In the genomic region with DNA sequence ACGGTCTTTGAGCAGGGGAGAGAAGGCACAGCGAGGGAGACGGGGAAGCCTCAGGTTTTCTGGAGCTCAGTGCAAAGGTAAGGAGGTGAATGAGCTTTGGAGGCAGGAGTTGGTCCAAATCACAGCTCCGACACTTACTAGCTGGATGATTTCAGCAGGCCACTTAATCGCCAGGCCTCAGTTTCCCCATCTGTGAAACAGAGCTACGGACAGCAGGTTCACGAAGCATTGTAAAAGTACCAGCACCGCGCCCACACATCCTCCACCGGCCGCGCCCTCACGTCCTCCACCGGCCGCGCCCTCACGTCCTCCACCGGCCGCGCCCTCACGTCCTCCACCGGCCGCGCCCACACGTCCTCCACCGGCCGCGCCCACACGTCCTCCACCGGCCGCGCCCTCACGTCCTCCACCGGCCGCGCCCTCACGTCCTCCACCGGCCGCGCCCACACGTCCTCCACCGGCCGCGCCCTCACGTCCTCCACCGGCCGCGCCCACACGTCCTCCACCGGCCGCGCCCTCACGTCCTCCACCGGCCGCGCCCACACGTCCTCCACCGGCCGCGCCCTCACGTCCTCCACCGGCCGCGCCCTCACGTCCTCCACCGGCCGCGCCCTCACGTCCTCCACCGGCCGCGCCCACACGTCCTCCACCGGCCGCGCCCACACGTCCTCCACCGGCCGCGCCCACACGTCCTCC, we compare ENCODE assay signal across 7 cellular contexts.
DNase-seq lines count a peak whose midpoint lies in the region; ATAC-seq and TF ChIP-seq lines count a peak whose summit lies in the region.
"Not testable (repeated sequence)": the region's sequence is repeated elsewhere in the genome, so short reads cannot be mapped to it uniquely, and the experiment has no call there.

No MANE protein-coding gene starts in this region.

- POLR2A ChIA-PET in activated naive CD8-positive, alpha-beta T cell treated with anti-CD3 and anti-CD28 coated beads, Interleukin-2, amount 10 ng/mL, durations not matched to agents 7 days and 5 days (lab: Charles Lee): interaction anchor here (0.6 to 1.5 kb wide), 2 partner anchors 17 to 20 kb away, joined by 3 to 4 read pairs; no protein-coding TSS in a partner anchor

- not testable (repeated sequence) for ATAC-seq in activated naive CD8-positive, alpha-beta T cell treated with anti-CD3 and anti-CD28 coated beads, Interleukin-2, amount 10 ng/mL, durations not matched to agents 7 days and 5 days (ENCODE audit: low read depth); left cardiac atrium

- peak overlapping the region; percentile 34 for H3K27ac Mint-ChIP-seq in activated naive CD8-positive, alpha-beta T cell treated with anti-CD3 and anti-CD28 coated beads, Interleukin-2, amount 10 ng/mL, durations not matched to agents 7 days and 5 days
- peak overlapping the region; percentile 76 for H3K27ac Mint-ChIP-seq in progenitor cell of endocrine pancreas

- TF ChIP-seq CTCF in 22Rv1 (IDR thresholded peaks at IDR 0.05); progenitor cell of endocrine pancreas (IDR thresholded peaks at IDR 0.05; ENCODE audit: unreplicated experiment): not testable (repeated sequence)

- not testable (repeated sequence) for H3K27me3 Mint-ChIP-seq in activated naive CD8-positive, alpha-beta T cell treated with anti-CD3 and anti-CD28 coated beads, Interleukin-2, amount 10 ng/mL, durations not matched to agents 7 days and 5 days; progenitor cell of endocrine pancreas

- H3K9me3 Mint-ChIP-seq in activated naive CD8-positive, alpha-beta T cell treated with anti-CD3 and anti-CD28 coated beads, Interleukin-2, amount 10 ng/mL, durations not matched to agents 7 days and 5 days; progenitor cell of endocrine pancreas (ENCODE audit: low read depth): not testable (repeated sequence)

- intact Hi-C loops in left cardiac atrium (cut with DNase I): loop anchor here (5.0 to 10.0 kb wide), 2 partner anchors 304 to 311 kb away; no protein-coding TSS in a partner anchor

- not testable (repeated sequence) for H3K4me1 Mint-ChIP-seq in activated naive CD8-positive, alpha-beta T cell treated with anti-CD3 and anti-CD28 coated beads, Interleukin-2, amount 10 ng/mL, durations not matched to agents 7 days and 5 days; progenitor cell of endocrine pancreas (ENCODE audit: low read depth)

- H3K27ac ChIP-seq in 22Rv1: peak overlapping the region; percentile 44; the same call in 1 of the 2 replicates

- peak; percentile 18 for DNase-seq in ELF-1 (ENCODE audit: low read depth, low spot score)
- DNase-seq in NCI-H460 (ENCODE audit: extremely low read depth, low read depth): peak; percentile 5
- DNase-seq in SHP77 (lab: John Stamatoyannopoulos, UW): peak; percentile 8 to 11
- not testable (repeated sequence) for DNase-seq in activated naive CD8-positive, alpha-beta T cell treated with anti-CD3 and anti-CD28 coated beads, Interleukin-2, amount 10 ng/mL, durations not matched to agents 7 days and 5 days; progenitor cell of endocrine pancreas (ENCODE audit: low spot score, unreplicated experiment)
- DNase-seq in left cardiac atrium: peak; percentile 11

- not testable (repeated sequence) for H3K36me3 Mint-ChIP-seq in activated naive CD8-positive, alpha-beta T cell treated with anti-CD3 and anti-CD28 coated beads, Interleukin-2, amount 10 ng/mL, durations not matched to agents 7 days and 5 days; progenitor cell of endocrine pancreas (ENCODE audit: insufficient read depth)

- H3K4me3 Mint-ChIP-seq in activated naive CD8-positive, alpha-beta T cell treated with anti-CD3 and anti-CD28 coated beads, Interleukin-2, amount 10 ng/mL, durations not matched to agents 7 days and 5 days; progenitor cell of endocrine pancreas (ENCODE audit: low read depth): not testable (repeated sequence)
